ENCODE assay signal across 7 cellular contexts in the genomic region with DNA sequence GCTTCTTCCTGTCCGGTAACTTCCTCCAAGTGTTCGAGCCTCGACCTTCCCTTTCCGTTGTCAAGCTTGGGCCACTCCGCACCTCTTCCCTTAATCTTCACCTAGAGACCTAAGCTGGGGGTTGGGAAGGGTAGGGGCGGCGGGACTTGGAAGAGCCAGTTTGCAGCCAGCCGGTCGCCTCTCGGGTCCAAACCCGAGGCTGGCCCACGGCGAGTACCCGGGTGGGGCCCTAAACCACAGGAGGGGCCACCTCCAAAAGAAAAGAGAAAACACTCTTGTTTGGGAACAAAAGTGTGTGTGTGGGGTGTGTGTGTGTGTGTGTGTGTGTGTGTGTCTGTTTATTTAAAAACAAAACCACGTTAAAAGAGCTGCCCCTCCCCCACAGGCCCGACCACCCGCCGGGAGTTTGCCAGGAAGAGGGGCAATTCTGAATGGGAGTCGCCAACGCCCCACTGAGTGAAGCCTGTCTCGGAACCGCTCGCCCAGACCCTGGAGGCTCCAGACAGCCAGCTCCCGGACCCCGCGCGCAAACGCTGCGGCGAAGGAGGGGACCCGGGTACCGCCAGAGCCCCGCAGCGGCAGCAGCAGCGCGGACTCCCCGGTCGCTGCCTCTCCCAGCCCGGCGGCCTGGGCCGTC. TPM values are rescaled to one million over a fixed set of nuclear protein-coding genes. Genes with fewer than 3 reads are reported as not detected.
DNase-seq lines count a peak whose midpoint lies in the region; ATAC-seq, FAIRE-seq and TF ChIP-seq lines count a peak whose summit lies in the region.

No MANE protein-coding gene starts in this region.

- H3K9ac ChIP-seq in IMR-90 (ENCODE audit: low read depth, low read length) (peak overlapping the region; percentile 81), keratinocyte (ENCODE audit: control insufficient read depth, extremely low read depth, insufficient read depth, low read length) (peak overlapping the region; percentile 80), subcutaneous abdominal adipose tissue (ENCODE audit: low read length in 5 of 5) (peak overlapping the region in 4 of 5 donors; percentile 74 to 100 (median 92))

- H3K79me1 ChIP-seq in IMR-90 (ENCODE audit: low read depth in 1 of 2, low read length in 2 of 2): peaks cover 3 to 35% of the 10 kb centered on the region in 2 experiments

- H4K8ac ChIP-seq in IMR-90 (ENCODE audit: low read depth in 2 of 2, low read length in 2 of 2): peak overlapping the region; percentile 72 to 75

- peaks cover 18% of the 10 kb centered on the region for H3K79me2 ChIP-seq in keratinocyte (ENCODE audit: control insufficient read depth, insufficient read depth, low read length)

- peak overlapping the region; percentile 94 for H2AFZ ChIP-seq in IMR-90 (replicated peaks; ENCODE audit: low read length, poor library complexity)
- H2AFZ ChIP-seq in keratinocyte (ENCODE audit: control insufficient read depth, low read length): peak overlapping the region; percentile 56

- peak overlapping the region; percentile 92 for H3K14ac ChIP-seq in IMR-90 (replicated peaks; ENCODE audit: low read depth, low read length)

- H4K20me1 ChIP-seq in IMR-90 (ENCODE audit: insufficient read depth, low read length) (peaks cover 39% of the 10 kb centered on the region), keratinocyte (ENCODE audit: control insufficient read depth, extremely low read depth, insufficient read depth, low read length) (peaks cover 5% of the 10 kb centered on the region)

- intact Hi-C loops in IMR-90 (cut with micrococcal nuclease): no loop called here

- ATAC-seq in IMR-90 (ENCODE audit: low read depth): no peak
- no peak for ATAC-seq in activated naive CD8-positive, alpha-beta T cell treated with anti-CD3 and anti-CD28 coated beads, Interleukin-2, amount 50 U/mL, for 24 hours
- ATAC-seq in HG03280 (IDR thresholded peaks at IDR 0.05; ENCODE audit: unreplicated experiment): no peak
- ATAC-seq in GM18858 (IDR thresholded peaks at IDR 0.05; ENCODE audit: unreplicated experiment): no peak

- TF ChIP-seq CTCF in IMR-90 (conservative IDR thresholded peaks at IDR 0.05; ENCODE audit: low read depth, low read length) (no peak), keratinocyte (optimal IDR thresholded peaks at IDR 0.05 in 1 of 3, IDR thresholded peaks at IDR 0.05 in 1 of 3, conservative IDR thresholded peaks at IDR 0.05 in 1 of 3; ENCODE audit: extremely low read depth in 1 of 3, insufficient read depth in 2 of 3, low read length in 3 of 3) (no peak)

- H3K27ac Mint-ChIP-seq in activated naive CD8-positive, alpha-beta T cell treated with anti-CD3 and anti-CD28 coated beads, Interleukin-2, amount 50 U/mL, for 24 hours: no peak overlapping the region

- peaks cover 6% of the 10 kb centered on the region for H3K36me3 ChIP-seq in IMR-90 (ENCODE audit: control insufficient read depth, insufficient read depth, low read length)
- peaks cover 0 to 2% of the 10 kb centered on the region in 2 experiments for H3K36me3 ChIP-seq in keratinocyte (ENCODE audit: control insufficient read depth in 2 of 2, extremely low read depth in 1 of 2, insufficient read depth in 2 of 2, low read length in 2 of 2)
- peaks cover 6 to 18% (median 16%) of the 10 kb centered on the region in 5 donors for H3K36me3 ChIP-seq in subcutaneous abdominal adipose tissue (ENCODE audit: control insufficient read depth in 5 of 5, insufficient read depth in 5 of 5, low read length in 5 of 5)

- dilution Hi-C loops in IMR-90 (cut with HindIII; ENCODE audit: low sequenced_read_pairs, unreplicated experiment): no loop called here
- dilution Hi-C loops in keratinocyte (cut with MboI; ENCODE audit: extremely low pct_ligation_motif_present, low sequenced_read_pairs): no loop called here

- peak overlapping the region; percentile 71 for H3K4me3 Mint-ChIP-seq in activated naive CD8-positive, alpha-beta T cell treated with anti-CD3 and anti-CD28 coated beads, Interleukin-2, amount 50 U/mL, for 24 hours

- peak overlapping the region; percentile 84 for H2BK5ac ChIP-seq in IMR-90 (ENCODE audit: low read depth, low read length, poor library complexity, severe bottlenecking)

- H2BK15ac ChIP-seq in IMR-90 (ENCODE audit: low read depth, low read length): peak overlapping the region; percentile 52; the same call in 1 of the 3 replicates

- H3K23ac ChIP-seq in IMR-90 (ENCODE audit: low read depth, low read length): no peak overlapping the region

- H3K9me1 ChIP-seq in IMR-90 (ENCODE audit: insufficient read depth, low read length): no peaks in the 10 kb centered on the region
- H3K9me1 ChIP-seq in keratinocyte (ENCODE audit: control insufficient read depth, extremely low read depth, insufficient read depth, low read length): no peaks in the 10 kb centered on the region

- no peak for TF ChIP-seq RAD21 in IMR-90 (IDR thresholded peaks at IDR 0.05; ENCODE audit: low read length)

- H2BK120ac ChIP-seq in IMR-90 (ENCODE audit: low read depth, low read length): peak overlapping the region; percentile 78

- peak overlapping the region; percentile 62 for H3K4me2 ChIP-seq in IMR-90 (ENCODE audit: low read depth, low read length)
- H3K4me2 ChIP-seq in keratinocyte (ENCODE audit: control insufficient read depth, extremely low read depth, insufficient read depth, low read depth, low read length): peak overlapping the region; percentile 90

- peaks cover 14% of the 10 kb centered on the region for H3K4me1 ChIP-seq in IMR-90 (ENCODE audit: control insufficient read depth, insufficient read depth, low read length)
- peaks cover 33% of the 10 kb centered on the region for H3K4me1 ChIP-seq in keratinocyte (ENCODE audit: control insufficient read depth, extremely low read depth, insufficient read depth, low read length)
- peaks cover 7 to 59% (median 49%) of the 10 kb centered on the region in 5 donors for H3K4me1 ChIP-seq in subcutaneous abdominal adipose tissue (ENCODE audit: control insufficient read depth in 5 of 5, insufficient read depth in 5 of 5, low read length in 5 of 5)

- no peaks in the 10 kb centered on the region for H3K9me3 ChIP-seq in IMR-90 (ENCODE audit: control insufficient read depth, insufficient read depth, low read length)
- no peaks in the 10 kb centered on the region for H3K9me3 ChIP-seq in keratinocyte (ENCODE audit: control insufficient read depth, low read depth, low read length)
- no peaks in the 10 kb centered on the region for H3K9me3 ChIP-seq in subcutaneous abdominal adipose tissue (ENCODE audit: control insufficient read depth in 5 of 5, low read length in 5 of 5)

- CTCF ChIA-PET in IMR-90 (lab: Yijun Ruan, JAX): interaction anchor here (0.6 to 3.1 kb wide), 11 partner anchors 9 to 197 kb away, joined by 3 to 17 read pairs (median 3); no protein-coding TSS in a partner anchor

- peaks cover 25% of the 10 kb centered on the region for H3K27me3 Mint-ChIP-seq in activated naive CD8-positive, alpha-beta T cell treated with anti-CD3 and anti-CD28 coated beads, Interleukin-2, amount 50 U/mL, for 24 hours

- peak overlapping the region; percentile 83 for H3K4ac ChIP-seq in IMR-90 (ENCODE audit: low read depth, low read length)

- BruUV-seq in IMR-90 (replicated peaks; lab: Mats Ljungman, UMichigan): no TSS peak

- H3K18ac ChIP-seq in IMR-90 (ENCODE audit: low read depth, low read length): peak overlapping the region; percentile 45; the same call in 1 of the 2 replicates

- peak overlapping the region; percentile 91 for H2AK9ac ChIP-seq in IMR-90 (replicated peaks; ENCODE audit: low read depth, low read length, poor library complexity)

- peak overlapping the region; percentile 32; the same call in 1 of the 2 replicates for H4K5ac ChIP-seq in IMR-90 (ENCODE audit: low read depth, low read length)

- no peak for TF ChIP-seq POLR2A in IMR-90 (IDR thresholded peaks at IDR 0.05; ENCODE audit: low read depth, low read length)

- peaks cover 16% of the 10 kb centered on the region for H3K4me1 Mint-ChIP-seq in activated naive CD8-positive, alpha-beta T cell treated with anti-CD3 and anti-CD28 coated beads, Interleukin-2, amount 50 U/mL, for 24 hours

- POLR2A ChIA-PET in IMR-90 (lab: Charles Lee; ENCODE audit: unreplicated experiment): interaction anchor here (0.7 to 2.9 kb wide), 20 partner anchors 11 to 202 kb away, joined by 3 to 14 read pairs (median 5); no protein-coding TSS in a partner anchor

- FAIRE-seq in keratinocyte (lab: Jason Lieb, UNC): no peak
- FAIRE-seq in GM19239 (lab: Jason Lieb, UNC): no peak

- in situ Hi-C loops in IMR-90 (cut with MboI; ENCODE audit: low sequenced_read_pairs): no loop called here

- 0% methylated on average over 7 of the region's 41 CpGs; no CpG with 5 or more reads in 1 of the 2 experiments for WGBS in IMR-90 (ENCODE audit: extremely low coverage in 2 of 2, insufficient read length in 1 of 2), 2 experiments

- peak overlapping the region; percentile 63 for H3K4me3 ChIP-seq in IMR-90 (ENCODE audit: insufficient read depth, low read depth, low read length)
- H3K4me3 ChIP-seq in keratinocyte (ENCODE audit: control insufficient read depth in 2 of 3, extremely low read depth in 1 of 3, insufficient read depth in 2 of 3, low read depth in 1 of 3, low read length in 3 of 3): peak overlapping the region; percentile 82 to 90 (median 85)
- H3K4me3 ChIP-seq in subcutaneous abdominal adipose tissue (ENCODE audit: low read depth in 1 of 5, low read length in 5 of 5): peak overlapping the region; percentile 54 to 100 (median 99)

- peak overlapping the region; percentile 81 for H2AK5ac ChIP-seq in IMR-90 (ENCODE audit: low read depth, low read length)

- H2BK20ac ChIP-seq in IMR-90 (ENCODE audit: low read depth, low read length): no peak overlapping the region

- H3K27me3 ChIP-seq in IMR-90 (ENCODE audit: control insufficient read depth, insufficient read depth, low read length): no peaks in the 10 kb centered on the region
- H3K27me3 ChIP-seq in keratinocyte (ENCODE audit: control insufficient read depth, extremely low read depth, insufficient read depth, low read length): no peaks in the 10 kb centered on the region
- H3K27me3 ChIP-seq in subcutaneous abdominal adipose tissue (ENCODE audit: control insufficient read depth in 5 of 5, insufficient read depth in 4 of 5, low read length in 5 of 5): no peaks in the 10 kb centered on the region

- H4K91ac ChIP-seq in IMR-90 (ENCODE audit: insufficient read depth, low read depth, low read length): peak overlapping the region; percentile 82

- no peaks in the 10 kb centered on the region for H3K9me3 Mint-ChIP-seq in activated naive CD8-positive, alpha-beta T cell treated with anti-CD3 and anti-CD28 coated beads, Interleukin-2, amount 50 U/mL, for 24 hours

- H3K27ac ChIP-seq in IMR-90 (ENCODE audit: insufficient read depth, low read length) (peak overlapping the region; percentile 86), keratinocyte (ENCODE audit: control insufficient read depth, insufficient read depth, low read length) (no peak overlapping the region), subcutaneous abdominal adipose tissue (ENCODE audit: low read depth, low read length) (peak overlapping the region; percentile 93)

- DNase-seq in IMR-90 (no peak), keratinocyte (ENCODE audit: low read depth, low spot score) (no peak), GM19239 (ENCODE audit: insufficient read length, low spot score) (no peak)
- no peak for DNase-seq in activated naive CD8-positive, alpha-beta T cell treated with anti-CD3 and anti-CD28 coated beads, Interleukin-2, amount 50 U/mL, for 24 hours

- peak overlapping the region; percentile 70; the same call in 1 of the 2 replicates for H3K56ac ChIP-seq in IMR-90 (ENCODE audit: extremely low read depth, insufficient read depth, low read length)

- H3K36me3 Mint-ChIP-seq in activated naive CD8-positive, alpha-beta T cell treated with anti-CD3 and anti-CD28 coated beads, Interleukin-2, amount 50 U/mL, for 24 hours (ENCODE audit: low read depth): peaks cover 3% of the 10 kb centered on the region

RNA-seq across cellular contexts. Expression of gene RHOB, which starts 0.5 kb away (rescaled TPM):
- total RNA-seq in IMR-90 (2012; rRNA removed): 112 and 151 TPM in 2 replicates
- polyA plus RNA-seq in IMR-90 (2012; rRNA removed) (149 and 201 TPM in 2 replicates), keratinocyte (23.6 to 28.3 TPM (median 25.3 TPM) in 3 replicates)
- polyA plus RNA-seq in IMR-90 (2012; cell fraction: cytosol; rRNA removed): 238 and 364 TPM in 2 replicates
- polyA plus RNA-seq in IMR-90 (2012; cell fraction: nucleus; rRNA removed; ENCODE audit: low replicate concordance): 195 and 365 TPM in 2 replicates
- 11.8 TPM for polyA plus RNA-seq in keratinocyte (2011; ENCODE audit: low read depth)
- polyA plus RNA-seq in keratinocyte (2011; cell fraction: cytosol; rRNA removed): 28.6 and 40.6 TPM in 2 replicates
- 63.1 and 77.2 TPM in 2 replicates for polyA plus RNA-seq in keratinocyte (2011; cell fraction: nucleus; rRNA removed)
- 33.7 and 39.0 TPM in 2 replicates for polyA plus RNA-seq in keratinocyte (2012; ENCODE audit: low replicate concordance)
- polyA minus RNA-seq in keratinocyte: 10.1 to 14.7 TPM (median 11.8 TPM) in 3 replicates
- 58.5 TPM for polyA minus RNA-seq in keratinocyte (2011; cell fraction: cytosol; rRNA and poly(A)+ RNA removed)
- polyA minus RNA-seq in keratinocyte (2011; cell fraction: nucleus; rRNA and poly(A)+ RNA removed): 48.5 and 52.4 TPM in 2 replicates
